ENCODE assay signal across 25 cellular contexts in the genomic region with DNA sequence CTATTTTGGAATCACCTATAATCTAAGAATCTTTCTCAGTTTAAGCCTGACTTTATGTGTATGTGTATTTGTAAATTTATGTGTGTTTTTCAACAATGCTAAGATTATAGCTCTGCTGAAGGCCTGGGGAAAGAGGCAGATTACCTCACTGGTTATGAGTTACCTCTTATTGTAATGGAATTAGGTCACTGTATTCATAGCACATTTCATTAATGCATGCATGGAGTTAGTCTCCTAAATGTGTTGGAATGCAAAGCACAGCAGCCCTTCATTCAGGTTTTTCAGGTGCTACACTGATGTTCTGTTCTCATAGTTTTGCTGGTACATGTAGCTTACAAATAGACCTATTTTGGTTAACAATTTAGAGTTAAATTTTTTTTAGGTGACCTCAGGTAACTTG. TPM values are rescaled to one million over a fixed set of nuclear protein-coding genes. Genes with fewer than 3 reads are reported as not detected.
DNase-seq lines count a peak whose midpoint lies in the region; ATAC-seq and TF ChIP-seq lines count a peak whose summit lies in the region.
"Had no signal": no experiment of that assay in that cellular context is flagged by ENCODE, and none has a peak within 500 bp of the region (broad histone marks: within the 10 kb centered on the region; RNA-seq: fewer than 3 reads in every experiment).

No MANE protein-coding gene starts in this region.

- H3K36me3 Mint-ChIP-seq in activated T-cell treated with anti-CD3 and anti-CD28 coated beads, Interleukin-2, amount 50 U/mL, for 24 hours (ENCODE audit: low read depth), result no peaks in the 10 kb centered on the region
- H3K36me3 Mint-ChIP-seq in activated T-cell treated with anti-CD3 and anti-CD28 coated beads, Interleukin-2, amount 50 U/mL, for 4 hours (ENCODE audit: insufficient read depth), result no peaks in the 10 kb centered on the region
- H3K36me3 Mint-ChIP-seq: CD4-positive, CD25-positive, alpha-beta regulatory T cell had no signal

- TF ChIP-seq POLR2A in suprapubic skin (IDR thresholded peaks at IDR 0.05), result no peak

- no peak overlapping the region for H3K4me3 Mint-ChIP-seq in activated T-cell treated with anti-CD3 and anti-CD28 coated beads, Interleukin-2, amount 50 U/mL, for 24 hours
- H3K4me3 Mint-ChIP-seq in activated T-cell treated with anti-CD3 and anti-CD28 coated beads, Interleukin-2, amount 50 U/mL, for 4 hours, result no peak overlapping the region
- H3K4me3 Mint-ChIP-seq: CD4-positive, CD25-positive, alpha-beta regulatory T cell had no signal

- H3K9me3 Mint-ChIP-seq in activated T-cell treated with anti-CD3 and anti-CD28 coated beads, Interleukin-2, amount 50 U/mL, for 24 hours, result no peaks in the 10 kb centered on the region
- H3K9me3 Mint-ChIP-seq in activated T-cell treated with anti-CD3 and anti-CD28 coated beads, Interleukin-2, amount 50 U/mL, for 4 hours, result no peaks in the 10 kb centered on the region

- DNase-seq in activated T-cell treated with anti-CD3 and anti-CD28 coated beads, Interleukin-2, amount 50 U/mL, for 24 hours, result no peak
- DNase-seq in activated T-cell treated with anti-CD3 and anti-CD28 coated beads, Interleukin-2, amount 50 U/mL, for 4 hours, result no peak
- DNase-seq in RWPE2 (ENCODE audit: low spot score) (no peak), epithelial cell of prostate (ENCODE audit: low read depth, low spot score) (no peak), suprapubic skin (ENCODE audit: low spot score in 2 of 2) (no peak), dermis blood vessel endothelial cell (no peak), HK-2 (ENCODE audit: unreplicated experiment) (no peak)
- DNase-seq: activated CD4-positive, alpha-beta T cell treated with anti-CD3 and anti-CD28 coated beads, Interleukin-2, amount 50 U/mL, for 1 hour; activated effector memory CD4-positive, alpha-beta T cell treated with anti-CD3 and anti-CD28 coated beads, Interleukin-2, amount 50 U/mL, for 16 hours; CD4-positive, CD25-positive, alpha-beta regulatory T cell; heart right ventricle; IMR-90; NCI-H1092; NCI-H1694 treated with DMSO at 0.1 percent for 48 hours; NCI-H2171; NCI-H524; pancreas; SHP77; spleen; stimulated activated CD4-positive, alpha-beta T cell treated with anti-CD3 and anti-CD28 coated beads, Interleukin-2, amount 100 ng/mL, for 48 hours; substantia nigra had no signal

- H3K36me3 ChIP-seq in RWPE2 (ENCODE audit: low read depth), result peaks cover 73% of the 10 kb centered on the region
- H3K36me3 ChIP-seq in suprapubic skin, result no peaks in the 10 kb centered on the region
- H3K36me3 ChIP-seq: heart right ventricle, pancreas, spleen had no signal

- H3K27me3 Mint-ChIP-seq in activated T-cell treated with anti-CD3 and anti-CD28 coated beads, Interleukin-2, amount 50 U/mL, for 24 hours, result peaks cover 14% of the 10 kb centered on the region
- peaks cover 12% of the 10 kb centered on the region for H3K27me3 Mint-ChIP-seq in activated T-cell treated with anti-CD3 and anti-CD28 coated beads, Interleukin-2, amount 50 U/mL, for 4 hours (ENCODE audit: low read depth)

- H3K27me3 ChIP-seq in RWPE2 (ENCODE audit: insufficient read depth, poor library complexity, severe bottlenecking), result no peaks in the 10 kb centered on the region
- H3K27me3 ChIP-seq in suprapubic skin, result no peaks in the 10 kb centered on the region
- H3K27me3 ChIP-seq: heart right ventricle, pancreas, spleen had no signal

- TF ChIP-seq CTCF in RWPE2 (IDR thresholded peaks at IDR 0.05; ENCODE audit: poor library complexity, severe bottlenecking), result no peak
- TF ChIP-seq CTCF in suprapubic skin (IDR thresholded peaks at IDR 0.05), result no peak

- H3K4me1 ChIP-seq in RWPE2 (ENCODE audit: insufficient read depth, poor library complexity, severe bottlenecking) (peaks cover 86% of the 10 kb centered on the region), suprapubic skin (peaks cover 49% of the 10 kb centered on the region)
- H3K4me1 ChIP-seq: pancreas had no signal

- H3K4me1 Mint-ChIP-seq in activated T-cell treated with anti-CD3 and anti-CD28 coated beads, Interleukin-2, amount 50 U/mL, for 24 hours (ENCODE audit: low read depth), result peaks cover 70% of the 10 kb centered on the region
- peaks cover 39% of the 10 kb centered on the region for H3K4me1 Mint-ChIP-seq in activated T-cell treated with anti-CD3 and anti-CD28 coated beads, Interleukin-2, amount 50 U/mL, for 4 hours (ENCODE audit: low read depth)

- H3K9me3 ChIP-seq in RWPE2 (ENCODE audit: severe bottlenecking) (no peaks in the 10 kb centered on the region), suprapubic skin (no peaks in the 10 kb centered on the region)
- H3K9me3 ChIP-seq: heart right ventricle, pancreas, spleen had no signal

- no peak for ATAC-seq in activated T-cell treated with anti-CD3 and anti-CD28 coated beads, Interleukin-2, amount 50 U/mL, for 4 hours
- ATAC-seq in RWPE2 (ENCODE audit: low read depth) (no peak), GM21723 (IDR thresholded peaks at IDR 0.05; ENCODE audit: unreplicated experiment) (no peak)
- ATAC-seq: heart right ventricle, pancreas had no signal

- peak overlapping the region; percentile 92 for H3K27ac Mint-ChIP-seq in activated T-cell treated with anti-CD3 and anti-CD28 coated beads, Interleukin-2, amount 50 U/mL, for 24 hours

- peak overlapping the region; percentile 99 for H3K27ac ChIP-seq in RWPE2 (ENCODE audit: poor library complexity, severe bottlenecking)
- peak overlapping the region; percentile 99 for H3K27ac ChIP-seq in epithelial cell of prostate
- H3K27ac ChIP-seq in suprapubic skin, result peak overlapping the region; percentile 84
- H3K27ac ChIP-seq: heart right ventricle, pancreas, spleen, VCaP had no signal

- H3K4me3 ChIP-seq in RWPE2 (ENCODE audit: severe bottlenecking) (no peak overlapping the region), suprapubic skin (no peak overlapping the region)
- H3K4me3 ChIP-seq: heart right ventricle, pancreas, spleen had no signal

- no peak for TF ChIP-seq EP300 in suprapubic skin (IDR thresholded peaks at IDR 0.05)

RNA-seq across cellular contexts. Expression of a gene that starts 9.5 kb away (rescaled TPM):
- 1 to 10 TPM; 2.2 to 3.3 (median 2.7) TPM for total RNA-seq in activated T-cell treated with anti-CD3 and anti-CD28 coated beads, Interleukin-2, amount 50 U/mL, for 4 hours
- total RNA-seq in suprapubic skin (10 to 100 TPM; 14.7 to 44.3 (median 30.9) TPM), dermis blood vessel endothelial cell (not detected in 2 replicates)
- total RNA-seq: CD4-positive, CD25-positive, alpha-beta regulatory T cell; cerebellum; endothelial cell of umbilical vein; heart right ventricle; pancreas; spleen had no signal

RNA-seq across cellular contexts. Expression of a gene that starts 22.2 kb away (rescaled TPM):
- total RNA-seq in activated T-cell treated with anti-CD3 and anti-CD28 coated beads, Interleukin-2, amount 50 U/mL, for 4 hours, result not detected
- total RNA-seq in suprapubic skin, result 1 to 10 TPM in 2 of 4 donors, under 1 TPM in 2; 0.53 to 3.4 (median 1.3) TPM
- total RNA-seq in dermis blood vessel endothelial cell, result not detected in 2 replicates
- total RNA-seq: CD4-positive, CD25-positive, alpha-beta regulatory T cell; endothelial cell of umbilical vein; IMR-90 had no signal

RNA-seq across cellular contexts. Expression of a gene that starts 28.8 kb away (rescaled TPM):
- total RNA-seq in activated T-cell treated with anti-CD3 and anti-CD28 coated beads, Interleukin-2, amount 50 U/mL, for 4 hours, result under 1 TPM in 2 of 3 donors, not detected in 1; 0.20 to 0.26 TPM
- total RNA-seq in suprapubic skin, result 1 to 10 TPM; 1.1 to 4.2 (median 2.4) TPM
- not detected in 2 replicates for total RNA-seq in dermis blood vessel endothelial cell
- total RNA-seq: endothelial cell of umbilical vein, IMR-90 had no signal
